17 cellular contexts compared by ENCODE assay signal in the genomic region with DNA sequence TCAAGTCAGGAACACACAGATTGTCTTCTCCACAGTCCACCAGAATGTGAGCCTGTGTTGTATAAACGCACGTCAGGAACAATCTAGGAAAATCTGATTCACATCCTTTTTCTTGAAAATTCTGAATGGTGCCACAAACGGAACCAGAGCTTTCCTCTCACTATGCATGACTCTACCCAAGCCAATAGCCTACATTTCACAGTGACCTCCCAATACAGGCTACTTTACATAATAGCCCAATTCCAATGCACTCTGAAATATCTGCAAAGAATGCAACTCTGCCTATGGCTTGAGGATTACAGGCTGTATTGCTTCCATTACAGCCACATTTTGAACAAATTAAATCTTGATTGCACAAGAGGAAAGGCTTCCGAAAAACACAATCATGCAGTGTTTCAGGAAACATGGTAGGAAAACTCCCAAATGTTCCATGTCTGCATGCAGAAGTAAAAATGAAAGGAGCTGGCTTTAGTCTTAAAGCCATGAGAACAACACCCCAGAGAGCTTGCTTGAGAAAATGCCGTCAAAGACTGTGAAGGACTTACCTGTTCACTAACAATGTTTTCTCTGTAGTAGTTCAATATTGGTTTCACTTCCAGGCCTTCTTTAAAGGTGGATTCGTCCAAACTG.
"Had no signal": no experiment of that assay in that cellular context is flagged by ENCODE, and none has a peak within 500 bp of the region (broad histone marks: within the 10 kb centered on the region; RNA-seq: fewer than 3 reads in every experiment).

No MANE protein-coding gene starts in this region.

- H3K9me3 ChIP-seq: left lung, transverse colon had no signal

- H3K27me3 ChIP-seq: hepatocyte, left lung had no signal

- H3K27ac ChIP-seq: hepatocyte, left lung, transverse colon, WERI-Rb-1 had no signal

- DNase-seq: activated CD4-positive, alpha-beta T cell treated with anti-CD3 and anti-CD28 coated beads, Interleukin-2, amount 50 U/mL, for 48 hours; activated naive CD4-positive, alpha-beta T cell treated with anti-CD3 and anti-CD28 coated beads for 36 hours; activated naive CD8-positive, alpha-beta T cell treated with anti-CD3 and anti-CD28 coated beads, Interleukin-2, amount 50 U/mL, for 24 hours; effector CD8-positive, alpha-beta T cell; left lung; mesenchymal stem cell; natural killer cell; stimulated activated CD4-positive, alpha-beta T cell treated with anti-CD3 and anti-CD28 coated beads, Interleukin-4, amount 100 ng/mL, for 4 hours; stimulated activated CD8-positive, alpha-beta memory T cell treated with anti-CD3 and anti-CD28 coated beads, Interleukin-4, amount 100 ng/mL, for 48 hours; stimulated activated naive CD4-positive, alpha-beta T cell treated with Interleukin-2 at 50 U/mL for 16 hours; substantia nigra; T-helper 17 cell; transverse colon; WERI-Rb-1 had no signal

- H3K4me1 ChIP-seq: left lung, transverse colon had no signal

- H3K36me3 ChIP-seq: left lung, transverse colon, WERI-Rb-1 had no signal

- ATAC-seq: activated naive CD8-positive, alpha-beta T cell treated with anti-CD3 and anti-CD28 coated beads, Interleukin-2, amount 50 U/mL, for 24 hours; activated T-helper 17 cell treated with anti-CD3 and anti-CD28 coated beads, Interleukin-2, amount 50 U/mL, for 72 hours; left lung; natural killer cell; T-helper 17 cell had no signal

- H3K4me3 ChIP-seq: hepatocyte, left lung, smooth muscle cell, transverse colon had no signal
